9 cellular contexts compared by ENCODE assay signal in genomic region chr22:49983148-49984042, GRCh38. TPM values are rescaled to one million over a fixed set of nuclear protein-coding genes. Genes with fewer than 3 reads are reported as not detected.
DNase-seq lines count a peak whose midpoint lies in the region; ATAC-seq and TF ChIP-seq lines count a peak whose summit lies in the region.
"Had no signal": no experiment of that assay in that cellular context is flagged by ENCODE, and none has a peak within 500 bp of the region (broad histone marks: within the 10 kb centered on the region; RNA-seq: fewer than 3 reads in every experiment).

No MANE protein-coding gene starts in this region.

- TF ChIP-seq CTCF in Calu3 (IDR thresholded peaks at IDR 0.05; ENCODE audit: unreplicated experiment) (peak; percentile 63), RWPE2 (IDR thresholded peaks at IDR 0.05; ENCODE audit: poor library complexity, severe bottlenecking) (peak; percentile 15), fibroblast of mammary gland (conservative IDR thresholded peaks at IDR 0.05; ENCODE audit: control insufficient read depth, insufficient read depth, low read depth, low read length) (peak; percentile 21), osteocyte (IDR thresholded peaks at IDR 0.05) (peak; percentile 37)

- no peak overlapping the region for H3K27ac ChIP-seq in RWPE2 (ENCODE audit: poor library complexity, severe bottlenecking)
- H3K27ac ChIP-seq: KMS-11 had no signal

- H3K36me3 Mint-ChIP-seq in Calu3 (ENCODE audit: insufficient read depth, unreplicated experiment): no peaks in the 10 kb centered on the region
- H3K36me3 Mint-ChIP-seq in osteocyte (ENCODE audit: unreplicated experiment): peaks cover 5% of the 10 kb centered on the region

- H3K27me3 Mint-ChIP-seq in Calu3 (ENCODE audit: unreplicated experiment) (peaks cover 28% of the 10 kb centered on the region), osteocyte (ENCODE audit: unreplicated experiment) (peaks cover 23% of the 10 kb centered on the region)

- in situ Hi-C loops in G401 (cut with HindIII; ENCODE audit: low sequenced_read_pairs): no loop called here

- H3K4me1 ChIP-seq in RWPE2 (ENCODE audit: insufficient read depth, poor library complexity, severe bottlenecking): no peaks in the 10 kb centered on the region

- intact Hi-C loops in Calu3 (cut with micrococcal nuclease; ENCODE audit: unreplicated experiment): no loop called here

- DNase-seq in Calu3 (no peak), RWPE2 (ENCODE audit: low spot score) (peak; percentile 51), fibroblast of mammary gland (ENCODE audit: low read depth) (no peak), osteocyte (ENCODE audit: extremely low spot score, unreplicated experiment) (no peak), G401 (ENCODE audit: low spot score) (no peak), cerebellum (ENCODE audit: low spot score) (no peak), NCI-H1694 (lab: John Stamatoyannopoulos, UW) (no peak), SW480 (ENCODE audit: low spot score) (no peak)

- H3K27me3 ChIP-seq in RWPE2 (ENCODE audit: insufficient read depth, poor library complexity, severe bottlenecking): peaks cover 26% of the 10 kb centered on the region

- peaks cover 2% of the 10 kb centered on the region for H3K9me3 ChIP-seq in RWPE2 (ENCODE audit: severe bottlenecking)

- H3K9me3 Mint-ChIP-seq in Calu3 (ENCODE audit: low read depth, unreplicated experiment) (peaks cover 16% of the 10 kb centered on the region), osteocyte (ENCODE audit: unreplicated experiment) (peaks cover 22% of the 10 kb centered on the region)

- CTCF ChIA-PET in Calu3 (lab: Charles Lee): interaction anchor here (0.8 kb wide), 1 partner anchor 14 kb away, joined by 3 read pairs; no protein-coding TSS in a partner anchor

- no peak overlapping the region for H3K4me3 ChIP-seq in RWPE2 (ENCODE audit: severe bottlenecking)
- H3K4me3 ChIP-seq in fibroblast of mammary gland (ENCODE audit: control insufficient read depth, low read depth, low read length): no peak overlapping the region

- H3K36me3 ChIP-seq in RWPE2 (ENCODE audit: low read depth): no peaks in the 10 kb centered on the region

- H3K4me1 Mint-ChIP-seq in Calu3 (ENCODE audit: low read depth, unreplicated experiment) (no peaks in the 10 kb centered on the region), osteocyte (ENCODE audit: unreplicated experiment) (no peaks in the 10 kb centered on the region)

- no TSS peak for BruUV-seq in Calu3 (replicated peaks; lab: Mats Ljungman, UMichigan)

- ATAC-seq in RWPE2 (ENCODE audit: low read depth): no peak; the same call in 2 of the 3 replicates

- H3K27ac Mint-ChIP-seq in Calu3 (ENCODE audit: unreplicated experiment) (no peak overlapping the region), osteocyte (ENCODE audit: unreplicated experiment) (no peak overlapping the region)

- H3K4me3 Mint-ChIP-seq in Calu3 (ENCODE audit: low read depth, unreplicated experiment): no peak overlapping the region
- no peak overlapping the region for H3K4me3 Mint-ChIP-seq in osteocyte (ENCODE audit: unreplicated experiment)

RNA-seq across cellular contexts. Expression of gene PIM3, which starts 22.8 kb away (rescaled TPM):
- total RNA-seq in Calu3 (2022) (86.3 and 97.3 TPM in 2 replicates), osteocyte (18.6 TPM in 2 replicates), cerebellum (9.2 TPM)
- 106 and 157 TPM in 2 replicates for total RNA-seq in G401 (2014; rRNA removed; shearing (Covaris generic))

RNA-seq across cellular contexts. Expression of gene IL17REL, which starts 29.2 kb away (rescaled TPM):
- not detected in 2 replicates for total RNA-seq in Calu3 (2022)
- total RNA-seq in osteocyte: not detected in 2 replicates
- total RNA-seq in G401 (2014; rRNA removed; shearing (Covaris generic)): not detected in 2 replicates
- total RNA-seq in cerebellum: 0.27 TPM
